Comparison of ENCODE assay signal across 8 cellular contexts in genomic region chr12:75480469-75480949, GRCh38. TPM values are rescaled to one million over a fixed set of nuclear protein-coding genes. Genes with fewer than 3 reads are reported as not detected.
DNase-seq lines count a peak whose midpoint lies in the region; ATAC-seq and TF ChIP-seq lines count a peak whose summit lies in the region.

TSS of gene GLIPR1 (plus strand) at chr12:75480755. CDS start at chr12:75480881, 126 bp downstream.

- POLR2A ChIA-PET in activated CD8-positive, alpha-beta T cell treated with anti-CD3 and anti-CD28 coated beads, Interleukin-2, amount 10 ng/mL, durations not matched to agents 7 days and 5 days (lab: Charles Lee), result interaction anchor here (0.6 to 3.2 kb wide), 10 partner anchors 20 to 552 kb away, joined by 3 to 24 read pairs (median 4); partner anchors contain the start of genes KRR1 and PHLDA1

- no peak within 1 kb of the TSS for H3K56ac ChIP-seq in H9 (ENCODE audit: insufficient read length, low read depth, low read length)

- H3K4me2 ChIP-seq in H9 (ENCODE audit: insufficient read depth, insufficient read length, low read length), result no peak within 1 kb of the TSS

- H3K4me3 ChIP-seq in GM12875 (ENCODE audit: low read depth, low read length), result peak within 1 kb of the TSS; percentile 57
- peak within 1 kb of the TSS; percentile 58 for H3K4me3 ChIP-seq in effector memory CD4-positive, alpha-beta T cell (ENCODE audit: insufficient read depth, low read depth, low read length, poor library complexity, severe bottlenecking)
- no peak within 1 kb of the TSS for H3K4me3 ChIP-seq in mucosa of descending colon

- no peaks in the 10 kb centered on the region for H3K9me3 Mint-ChIP-seq in activated CD8-positive, alpha-beta T cell treated with anti-CD3 and anti-CD28 coated beads, Interleukin-2, amount 10 ng/mL, durations not matched to agents 7 days and 5 days (ENCODE audit: insufficient read depth)
- H3K9me3 Mint-ChIP-seq in H9, result no peaks in the 10 kb centered on the region

- H3K27me3 ChIP-seq in effector memory CD4-positive, alpha-beta T cell (replicated peaks; ENCODE audit: control insufficient read depth, insufficient read depth, low read length, poor library complexity, severe bottlenecking), result no peaks in the 10 kb centered on the region
- H3K27me3 ChIP-seq in H9 (ENCODE audit: insufficient read depth, low read length), result no peaks in the 10 kb centered on the region

- CTCF ChIA-PET in activated CD8-positive, alpha-beta T cell treated with anti-CD3 and anti-CD28 coated beads, Interleukin-2, amount 10 ng/mL, durations not matched to agents 7 days and 5 days (lab: Charles Lee), result interaction anchor here (1.0 to 4.3 kb wide), 14 partner anchors 9 to 551 kb away, joined by 3 to 31 read pairs (median 6); partner anchors contain the start of genes GLIPR1L1, GLIPR1L2 and PHLDA1

- no peaks in the 10 kb centered on the region for H4K20me1 ChIP-seq in H9 (ENCODE audit: control insufficient read depth, insufficient read depth, insufficient read length)

- no peaks in the 10 kb centered on the region for H3K27me3 Mint-ChIP-seq in activated CD8-positive, alpha-beta T cell treated with anti-CD3 and anti-CD28 coated beads, Interleukin-2, amount 10 ng/mL, durations not matched to agents 7 days and 5 days (ENCODE audit: low read depth)
- no peaks in the 10 kb centered on the region for H3K27me3 Mint-ChIP-seq in H9 (ENCODE audit: low read depth)

- no peak within 1 kb of the TSS for H2AFZ ChIP-seq in H9 (ENCODE audit: low read length)

- no peak within 1 kb of the TSS for H3T11ph ChIP-seq in H9 (ENCODE audit: low read length)

- no peak within 1 kb of the TSS for H3K9ac ChIP-seq in H9 (ENCODE audit: extremely low read depth, insufficient read length, low read length)

- no peaks in the 10 kb centered on the region for H3K36me3 ChIP-seq in effector memory CD4-positive, alpha-beta T cell (ENCODE audit: control insufficient read depth, insufficient read depth, low read length)
- H3K36me3 ChIP-seq in mucosa of descending colon (ENCODE audit: low read depth), result no peaks in the 10 kb centered on the region

- peaks cover 71% of the 10 kb centered on the region for H3K4me1 Mint-ChIP-seq in activated CD8-positive, alpha-beta T cell treated with anti-CD3 and anti-CD28 coated beads, Interleukin-2, amount 10 ng/mL, durations not matched to agents 7 days and 5 days (ENCODE audit: low read depth)
- H3K4me1 Mint-ChIP-seq in H9, result peaks cover 13 to 22% of the 10 kb centered on the region in 2 experiments

- peak within 1 kb of the TSS; percentile 91 for H3K4me3 Mint-ChIP-seq in activated CD8-positive, alpha-beta T cell treated with anti-CD3 and anti-CD28 coated beads, Interleukin-2, amount 10 ng/mL, durations not matched to agents 7 days and 5 days
- H3K4me3 Mint-ChIP-seq in H9, result no peak within 1 kb of the TSS

- no peak within 1 kb of the TSS for H2BK12ac ChIP-seq in H9 (ENCODE audit: insufficient read length, low read depth, low read length)

- H2BK5ac ChIP-seq in H9 (ENCODE audit: insufficient read length, low read length), result no peak within 1 kb of the TSS

- H4K8ac ChIP-seq in H9 (replicated peaks; ENCODE audit: insufficient read length, low read depth, low read length), result no peak within 1 kb of the TSS

- peak within 1 kb of the TSS; percentile 87 for H3K27ac ChIP-seq in effector memory CD4-positive, alpha-beta T cell (ENCODE audit: insufficient read depth, low read length, poor library complexity, severe bottlenecking)
- H3K27ac ChIP-seq in H9 (ENCODE audit: insufficient read length, low read depth, low read length), result no peak within 1 kb of the TSS

- intact Hi-C loops in mucosa of descending colon (cut with DNase I, micrococcal nuclease), result no loop called here

- no peak within 1 kb of the TSS for H2BK20ac ChIP-seq in H9 (ENCODE audit: low read depth, low read length, poor library complexity, severe bottlenecking)

- H4K5ac ChIP-seq in H9 (ENCODE audit: insufficient read length, low read depth, low read length), result no peak within 1 kb of the TSS

- no peak within 1 kb of the TSS for H3K23ac ChIP-seq in H9 (ENCODE audit: insufficient read length, low read depth, low read length)

- DNase-seq in NCI-H460 (ENCODE audit: extremely low read depth, low read depth) (peak; percentile 64), mucosa of descending colon (peak; percentile 58 to 77 (median 64)), H9 (no peak)
- peak; percentile 83 for DNase-seq in activated CD8-positive, alpha-beta T cell treated with anti-CD3 and anti-CD28 coated beads, Interleukin-2, amount 10 ng/mL, durations not matched to agents 7 days and 5 days
- peak; percentile 43 to 55 (median 43) for DNase-seq in effector memory CD4-positive, alpha-beta T cell
- peak; percentile 53 for DNase-seq in stimulated activated CD8-positive, alpha-beta memory T cell treated with anti-CD3 and anti-CD28 coated beads, Interleukin-4, amount 100 ng/mL, for 24 hours (ENCODE audit: low read depth)

- H3K18ac ChIP-seq in H9 (ENCODE audit: insufficient read length, low read depth, low read length), result no peak within 1 kb of the TSS

- H3K79me1 ChIP-seq in H9 (ENCODE audit: insufficient read depth, low read depth, low read length, poor library complexity, severe bottlenecking), result no peaks in the 10 kb centered on the region

- H3K14ac ChIP-seq in H9 (ENCODE audit: insufficient read depth, low read length), result no peak within 1 kb of the TSS

- no peak within 1 kb of the TSS for H3K4ac ChIP-seq in H9 (ENCODE audit: low read depth, low read length)

- no peaks in the 10 kb centered on the region for H3K23me2 ChIP-seq in H9 (ENCODE audit: insufficient read length, low read depth, low read length, poor library complexity, severe bottlenecking)

- H3K79me2 ChIP-seq in H9 (ENCODE audit: insufficient read depth, low read length), result no peaks in the 10 kb centered on the region

- H2BK120ac ChIP-seq in H9 (ENCODE audit: low read depth, low read length, poor library complexity, severe bottlenecking), result no peak within 1 kb of the TSS

- no peak within 1 kb of the TSS for H2AK5ac ChIP-seq in H9 (ENCODE audit: insufficient read length, low read length)

- no peak within 1 kb of the TSS for H2BK15ac ChIP-seq in H9 (ENCODE audit: low read depth, low read length)

- ATAC-seq in HG02759 (IDR thresholded peaks at IDR 0.05; ENCODE audit: unreplicated experiment) (peak; percentile 87), mucosa of descending colon (peak; percentile 87)
- ATAC-seq in activated CD8-positive, alpha-beta T cell treated with anti-CD3 and anti-CD28 coated beads, Interleukin-2, amount 10 ng/mL, durations not matched to agents 7 days and 5 days, result peak; percentile 83

- no peak within 1 kb of the TSS for H4K91ac ChIP-seq in H9 (ENCODE audit: insufficient read length, low read depth, low read length)

- no CpG with 5 or more reads among the region's 8 CpGs for WGBS in H9 (ENCODE audit: extremely low coverage, insufficient read length, low lambda C conversion rate)

- H3K9me3 ChIP-seq in effector memory CD4-positive, alpha-beta T cell (ENCODE audit: control insufficient read depth, low read length), result no peaks in the 10 kb centered on the region
- H3K9me3 ChIP-seq in mucosa of descending colon (no peaks in the 10 kb centered on the region), H9 (ENCODE audit: control insufficient read depth, low read depth, low read length) (no peaks in the 10 kb centered on the region)

- peaks cover 21% of the 10 kb centered on the region for H3K36me3 Mint-ChIP-seq in activated CD8-positive, alpha-beta T cell treated with anti-CD3 and anti-CD28 coated beads, Interleukin-2, amount 10 ng/mL, durations not matched to agents 7 days and 5 days (ENCODE audit: low read depth)
- no peaks in the 10 kb centered on the region for H3K36me3 Mint-ChIP-seq in H9 (ENCODE audit: insufficient read depth in 1 of 3, low read depth in 3 of 3)

- H3K4me1 ChIP-seq in effector memory CD4-positive, alpha-beta T cell (ENCODE audit: control insufficient read depth, insufficient read depth, low read length, poor library complexity, severe bottlenecking), result peaks cover 57% of the 10 kb centered on the region
- no peaks in the 10 kb centered on the region for H3K4me1 ChIP-seq in mucosa of descending colon (ENCODE audit: low read depth)
- H3K4me1 ChIP-seq in H9 (ENCODE audit: insufficient read depth, low read length), result no peaks in the 10 kb centered on the region; the same call in 1 of the 2 replicates

- H3K27ac Mint-ChIP-seq in activated CD8-positive, alpha-beta T cell treated with anti-CD3 and anti-CD28 coated beads, Interleukin-2, amount 10 ng/mL, durations not matched to agents 7 days and 5 days, result peak within 1 kb of the TSS; percentile 100
- H3K27ac Mint-ChIP-seq in H9, result no peak within 1 kb of the TSS; a peak in 2 of 7 replicates

- TF ChIP-seq CTCF in GM12875 (IDR thresholded peaks at IDR 0.05; ENCODE audit: borderline replicate concordance, insufficient read depth, low read depth, low read length) (no peak), mucosa of descending colon (IDR thresholded peaks at IDR 0.05) (no peak), H9 (conservative IDR thresholded peaks at IDR 0.05) (no peak)

RNA-seq across cellular contexts. Expression of gene GLIPR1, which starts in this region (rescaled TPM):
- 13.6 and 17.2 TPM in 2 replicates for total RNA-seq in NCI-H460 (2014; rRNA removed; shearing (Covaris generic))
- polyA plus RNA-seq in NCI-H460 (2014; cell fraction: nucleus; rRNA removed), result 6.0 and 6.8 TPM in 2 replicates
- 10 to 100 TPM; 30.5 to 33.0 TPM for total RNA-seq in activated CD8-positive, alpha-beta T cell treated with anti-CD3 and anti-CD28 coated beads, Interleukin-2, amount 10 ng/mL, durations not matched to agents 7 days and 5 days
- 10 to 100 TPM in 2 of 3 donors, 1 to 10 TPM in 1; 3.8 to 20.1 (median 10.1) TPM for total RNA-seq in mucosa of descending colon
- 0.09 and 0.13 TPM in 2 replicates for total RNA-seq in H9 (2021)
